ENCODE assay signal across 1 cellular context in genomic region chr7:140696679-140697446, GRCh38.
TF ChIP-seq lines count a peak whose summit lies in the region.

NDUFB2 (plus strand) TSS chr7:140696708; CDS start chr7:140696745, 37 bp downstream.

TF ChIP-seq in HEK293, 187 proteins besides CTCF, POLR2A, EP300 and RAD21 (continued from another document):
- TF ChIP-seq ZNF518A (tag by site-specific recombination; conservative IDR thresholded peaks at IDR 0.05; ENCODE audit: low read depth): no peak
- TF ChIP-seq ZBTB6 (tag by site-specific recombination; IDR thresholded peaks at IDR 0.05): no peak
- peak; percentile 28; the same call in 1 of the 2 replicates for TF ChIP-seq BCL11A (tag by site-specific recombination; IDR thresholded peaks at IDR 0.05; ENCODE audit: low read depth)
- 0 out of 2 replicates have a peak, but pooled peaks have one; percentile 55 for TF ChIP-seq ZNF169 (tag by site-specific recombination; IDR thresholded peaks at IDR 0.05)
- TF ChIP-seq SP2 (tag by site-specific recombination; IDR thresholded peaks at IDR 0.05): peak; percentile 58
- peak; percentile 98 for TF ChIP-seq ZBTB26 (tag by site-specific recombination; optimal IDR thresholded peaks at IDR 0.05)
- peak; percentile 81 for TF ChIP-seq ZBTB11 (tag by site-specific recombination; conservative IDR thresholded peaks at IDR 0.05; ENCODE audit: low read depth)
- TF ChIP-seq ZNF433 (tag by site-specific recombination; IDR thresholded peaks at IDR 0.05; ENCODE audit: low read depth): no peak
- TF ChIP-seq ZNF16 (tag by site-specific recombination; IDR thresholded peaks at IDR 0.05; ENCODE audit: low read depth): no peak
- peak; percentile 9; the same call in 1 of the 2 replicates for TF ChIP-seq ZSCAN16 (tag by site-specific recombination; IDR thresholded peaks at IDR 0.05)
- 0 out of 2 replicates have a peak, but pooled peaks have one; percentile 24 for TF ChIP-seq MYNN (tag by site-specific recombination; IDR thresholded peaks at IDR 0.05; ENCODE audit: borderline replicate concordance)
- TF ChIP-seq IKZF3 (tag by site-specific recombination; IDR thresholded peaks at IDR 0.05): no peak
